Comparison of ENCODE assay signal across 8 cellular contexts in the genomic region with DNA sequence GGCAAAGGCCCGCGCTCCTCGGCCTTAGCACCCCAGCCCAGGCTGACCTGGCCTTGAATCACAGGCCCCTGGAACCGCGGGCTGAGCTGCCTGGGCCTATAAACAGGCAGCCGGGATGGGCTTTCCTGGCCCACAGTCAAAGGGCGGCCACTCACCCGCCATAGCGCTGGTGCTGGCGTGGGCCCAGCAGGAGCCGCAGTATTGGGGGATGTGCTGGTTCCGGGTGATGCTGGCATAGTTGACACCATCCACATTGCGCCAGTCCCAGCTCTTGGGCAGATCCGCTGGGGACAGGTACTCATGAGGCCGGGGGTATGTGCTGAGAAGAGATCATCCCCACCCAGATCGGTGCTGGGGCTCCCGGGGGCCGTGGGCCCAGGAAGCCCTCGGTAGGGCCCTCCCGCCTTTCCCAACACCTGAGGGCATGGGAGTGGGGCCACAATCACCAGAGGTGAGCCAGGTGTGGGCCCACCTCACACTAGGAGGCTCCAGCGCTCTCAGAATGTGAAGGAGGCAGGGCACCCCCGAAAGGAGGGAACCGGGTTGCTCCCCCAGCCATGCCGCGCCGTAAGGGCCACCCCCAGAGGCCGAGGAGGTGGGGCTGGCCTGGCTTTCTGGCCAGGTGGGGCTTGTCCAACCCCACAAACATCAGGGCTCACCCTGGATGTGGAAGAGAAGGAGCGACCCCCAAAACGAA. TPM values are rescaled to one million over a fixed set of nuclear protein-coding genes. Genes with fewer than 3 reads are reported as not detected.
DNase-seq lines count a peak whose midpoint lies in the region; ATAC-seq and TF ChIP-seq lines count a peak whose summit lies in the region.

No MANE protein-coding gene starts in this region.

- no peak for TF ChIP-seq CTCF in C4-2B (conservative IDR thresholded peaks at IDR 0.05)
- TF ChIP-seq CTCF in LNCaP clone FGC (IDR thresholded peaks at IDR 0.05; ENCODE audit: control insufficient read depth, extremely low read depth, insufficient read depth): no peak
- no peak for TF ChIP-seq CTCF in mesothelial cell of epicardium (IDR thresholded peaks at IDR 0.05; ENCODE audit: unreplicated experiment)

- H3K4me3 ChIP-seq in LNCaP clone FGC (ENCODE audit: low read depth, low read length): peak overlapping the region; percentile 81

- peak overlapping the region; percentile 63 for H3K4me3 Mint-ChIP-seq in mesothelial cell of epicardium

- H3K36me3 Mint-ChIP-seq in mesothelial cell of epicardium: peaks cover 9% of the 10 kb centered on the region

- peak overlapping the region; percentile 84 for H3K27ac ChIP-seq in C4-2B

- no peak for ATAC-seq in GM19324 (IDR thresholded peaks at IDR 0.05; ENCODE audit: low FRiP score, unreplicated experiment)

- no peaks in the 10 kb centered on the region for H3K9me3 Mint-ChIP-seq in mesothelial cell of epicardium

- H3K4me1 Mint-ChIP-seq in mesothelial cell of epicardium: peaks cover 40% of the 10 kb centered on the region

- DNase-seq in LNCaP clone FGC (ENCODE audit: low read depth) (no peak), dermis blood vessel endothelial cell (peak; percentile 49), mesothelial cell of epicardium (ENCODE audit: low spot score in 2 of 2, unreplicated experiment in 2 of 2) (no peak), NCI-H748 (lab: John Stamatoyannopoulos, UW; ENCODE audit: unreplicated experiment) (no peak), DMS114 treated with DMSO at 0.1 percent for 48 hours (lab: John Stamatoyannopoulos, UW; ENCODE audit: unreplicated experiment) (no peak), NCI-H510A (lab: John Stamatoyannopoulos, UW) (no peak)

- peak overlapping the region; percentile 9 for H3K27ac Mint-ChIP-seq in mesothelial cell of epicardium

- no peaks in the 10 kb centered on the region for H3K27me3 Mint-ChIP-seq in mesothelial cell of epicardium (ENCODE audit: low read depth)

RNA-seq across cellular contexts. Expression of a gene that starts 0.7 kb away (rescaled TPM):
- 250 and 566 TPM in 2 replicates for total RNA-seq in dermis blood vessel endothelial cell
- total RNA-seq in mesothelial cell of epicardium: 65.3 to 67.7 TPM (median 65.3 TPM) in 3 replicates

RNA-seq across cellular contexts. Expression of a gene that starts 12.9 kb away (rescaled TPM):
- total RNA-seq in dermis blood vessel endothelial cell: not detected in 2 replicates
- total RNA-seq in mesothelial cell of epicardium: not detected in 3 replicates

RNA-seq across cellular contexts. Expression of a gene that starts 25.3 kb away (rescaled TPM):
- total RNA-seq in dermis blood vessel endothelial cell: 53.4 and 66.6 TPM in 2 replicates
- 106 to 112 TPM (median 108 TPM) in 3 replicates for total RNA-seq in mesothelial cell of epicardium

RNA-seq across cellular contexts. Expression of a gene that starts 25.8 kb away (rescaled TPM):
- total RNA-seq in dermis blood vessel endothelial cell: 41.8 and 42.7 TPM in 2 replicates
- total RNA-seq in mesothelial cell of epicardium: 46.7 to 52.7 TPM (median 47.8 TPM) in 3 replicates

RNA-seq across cellular contexts. Expression of a gene that starts 36.3 kb away (rescaled TPM):
- 75.9 and 93.8 TPM in 2 replicates for total RNA-seq in dermis blood vessel endothelial cell
- total RNA-seq in mesothelial cell of epicardium: 44.9 to 45.5 TPM (median 45.2 TPM) in 3 replicates
